15 cellular contexts compared by ENCODE assay signal in the genomic region with DNA sequence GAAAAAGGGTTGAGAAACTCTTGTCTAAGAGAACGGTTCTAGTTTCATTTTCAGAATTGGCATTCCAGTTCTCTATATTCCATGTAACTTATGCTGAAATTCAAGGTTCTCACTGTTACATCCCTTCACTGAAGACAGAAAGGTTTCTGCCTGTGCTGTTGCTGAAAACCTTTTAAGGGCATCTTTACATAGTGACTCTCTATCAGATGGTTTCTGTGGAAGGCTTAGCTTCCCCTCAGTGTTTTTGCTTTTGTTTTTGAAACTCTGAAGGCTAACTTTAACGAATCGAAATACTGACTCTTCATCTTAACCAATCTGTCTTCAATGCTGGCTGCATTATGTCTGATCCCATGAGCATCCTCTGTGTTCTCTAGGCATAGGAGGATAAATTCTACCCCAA.
"Had no signal": no experiment of that assay in that cellular context is flagged by ENCODE, and none has a peak within 500 bp of the region (broad histone marks: within the 10 kb centered on the region; RNA-seq: fewer than 3 reads in every experiment).

No MANE protein-coding gene starts in this region.

- H3K4me2 ChIP-seq: smooth muscle cell had no signal

- H3K4me3 Mint-ChIP-seq: activated CD4-positive, alpha-beta memory T cell treated with anti-CD3 and anti-CD28 coated beads for 36 hours; activated naive CD8-positive, alpha-beta T cell treated with anti-CD3 and anti-CD28 coated beads for 36 hours; natural killer cell had no signal

- DNase-seq: activated CD4-positive, alpha-beta memory T cell treated with anti-CD3 and anti-CD28 coated beads for 36 hours; activated CD4-positive, alpha-beta T cell treated with anti-CD3 and anti-CD28 coated beads for 1 hour; activated gamma-delta T cell; activated naive CD8-positive, alpha-beta T cell treated with anti-CD3 and anti-CD28 coated beads for 36 hours; activated T-cell treated with anti-CD3 and anti-CD28 coated beads, Interleukin-2, amount 50 U/mL, for 48 hours; dorsolateral prefrontal cortex; left colon; mammary epithelial cell; natural killer cell; nucleus accumbens; right cardiac atrium; tibial artery had no signal

- H3K4me3 ChIP-seq: dorsolateral prefrontal cortex, smooth muscle cell, tibial artery, vagina had no signal

- ATAC-seq: left colon, natural killer cell, right cardiac atrium had no signal

- H3K27me3 Mint-ChIP-seq: activated CD4-positive, alpha-beta memory T cell treated with anti-CD3 and anti-CD28 coated beads for 36 hours; activated naive CD8-positive, alpha-beta T cell treated with anti-CD3 and anti-CD28 coated beads for 36 hours; progenitor cell of endocrine pancreas had no signal

- H3K9me3 ChIP-seq: tibial artery had no signal

- H3K27ac Mint-ChIP-seq: activated CD4-positive, alpha-beta memory T cell treated with anti-CD3 and anti-CD28 coated beads for 36 hours; activated naive CD8-positive, alpha-beta T cell treated with anti-CD3 and anti-CD28 coated beads for 36 hours; natural killer cell; progenitor cell of endocrine pancreas had no signal

- H3K27ac ChIP-seq: dorsolateral prefrontal cortex, tibial artery, vagina had no signal

- H3K36me3 ChIP-seq: tibial artery, vagina had no signal

- H3K4me1 ChIP-seq: tibial artery, vagina had no signal

- H3K27me3 ChIP-seq: dorsolateral prefrontal cortex, tibial artery, vagina had no signal

- H3K4me1 Mint-ChIP-seq: activated naive CD8-positive, alpha-beta T cell treated with anti-CD3 and anti-CD28 coated beads for 36 hours; natural killer cell had no signal

- H3K36me3 Mint-ChIP-seq: activated CD4-positive, alpha-beta memory T cell treated with anti-CD3 and anti-CD28 coated beads for 36 hours; activated naive CD8-positive, alpha-beta T cell treated with anti-CD3 and anti-CD28 coated beads for 36 hours had no signal
